Comparison of ENCODE assay signal across 12 cellular contexts in the genomic region with DNA sequence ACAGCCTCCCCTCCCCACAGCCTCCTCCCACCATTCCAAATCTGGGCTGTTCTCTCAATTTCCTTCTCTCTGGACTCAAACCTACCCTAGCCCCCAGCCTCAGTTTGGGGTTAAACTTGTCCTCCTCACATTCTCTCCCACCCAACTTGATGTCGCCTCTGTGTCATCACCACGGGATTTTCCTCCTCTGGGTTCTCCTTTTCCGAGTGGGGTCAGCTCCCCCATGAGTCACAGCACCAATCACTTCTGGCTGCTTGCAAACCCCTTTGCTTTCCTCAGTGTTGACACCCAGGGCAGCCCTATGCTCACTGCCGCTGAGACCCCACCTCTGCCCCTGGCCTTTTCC. TPM values are rescaled to one million over a fixed set of nuclear protein-coding genes. Genes with fewer than 3 reads are reported as not detected.
DNase-seq lines count a peak whose midpoint lies in the region; ATAC-seq lines count a peak whose summit lies in the region.
"Had no signal": no experiment of that assay in that cellular context is flagged by ENCODE, and none has a peak within 500 bp of the region (broad histone marks: within the 10 kb centered on the region; RNA-seq: fewer than 3 reads in every experiment).

No MANE protein-coding gene starts in this region.

- H3K9me3 Mint-ChIP-seq in activated CD4-positive, alpha-beta T cell treated with anti-CD3 and anti-CD28 coated beads for 36 hours (ENCODE audit: low read depth), result no peaks in the 10 kb centered on the region
- peaks cover 4% of the 10 kb centered on the region for H3K9me3 Mint-ChIP-seq in activated T-helper 1 cell treated with anti-CD3 and anti-CD28 coated beads, Interleukin-12 subunit alpha, Interleukin-12 subunit beta, Interleukin-2, Interleukin-4 antibody, amounts not matched to agents 30 ng/mL and 10 ng/mL and 1 ng/mL, durations not matched to agents 14 hours and 24 hours and 36 hours
- H3K9me3 Mint-ChIP-seq in memory B cell, result no peaks in the 10 kb centered on the region

- POLR2A ChIA-PET in activated CD4-positive, alpha-beta T cell treated with anti-CD3 and anti-CD28 coated beads for 36 hours (lab: Charles Lee), result no interaction called here

- peaks cover 33% of the 10 kb centered on the region for H3K4me1 Mint-ChIP-seq in activated CD4-positive, alpha-beta T cell treated with anti-CD3 and anti-CD28 coated beads for 36 hours
- peaks cover 42% of the 10 kb centered on the region for H3K4me1 Mint-ChIP-seq in activated T-helper 1 cell treated with anti-CD3 and anti-CD28 coated beads, Interleukin-12 subunit alpha, Interleukin-12 subunit beta, Interleukin-2, Interleukin-4 antibody, amounts not matched to agents 30 ng/mL and 10 ng/mL and 1 ng/mL, durations not matched to agents 14 hours and 24 hours and 36 hours (ENCODE audit: low read depth)
- H3K4me1 Mint-ChIP-seq in memory B cell, result peaks cover 16% of the 10 kb centered on the region

- intact Hi-C loops in activated CD4-positive, alpha-beta T cell treated with anti-CD3 and anti-CD28 coated beads for 36 hours (cut with DNase I, micrococcal nuclease), result no loop called here
- intact Hi-C loops in activated T-helper 1 cell treated with anti-CD3 and anti-CD28 coated beads, Interleukin-12 subunit alpha, Interleukin-12 subunit beta, Interleukin-2, Interleukin-4 antibody, amounts not matched to agents 30 ng/mL and 10 ng/mL and 1 ng/mL, durations not matched to agents 14 hours and 24 hours and 36 hours (cut with micrococcal nuclease), result no loop called here

- peaks cover 2% of the 10 kb centered on the region for H3K27me3 Mint-ChIP-seq in activated CD4-positive, alpha-beta T cell treated with anti-CD3 and anti-CD28 coated beads for 36 hours
- H3K27me3 Mint-ChIP-seq in activated T-helper 1 cell treated with anti-CD3 and anti-CD28 coated beads, Interleukin-12 subunit alpha, Interleukin-12 subunit beta, Interleukin-2, Interleukin-4 antibody, amounts not matched to agents 30 ng/mL and 10 ng/mL and 1 ng/mL, durations not matched to agents 14 hours and 24 hours and 36 hours (ENCODE audit: insufficient read depth), result peaks cover 27% of the 10 kb centered on the region
- peaks cover 2% of the 10 kb centered on the region for H3K27me3 Mint-ChIP-seq in memory B cell

- no peak overlapping the region for H3K4me3 Mint-ChIP-seq in activated CD4-positive, alpha-beta T cell treated with anti-CD3 and anti-CD28 coated beads for 36 hours
- H3K4me3 Mint-ChIP-seq in activated T-helper 1 cell treated with anti-CD3 and anti-CD28 coated beads, Interleukin-12 subunit alpha, Interleukin-12 subunit beta, Interleukin-2, Interleukin-4 antibody, amounts not matched to agents 30 ng/mL and 10 ng/mL and 1 ng/mL, durations not matched to agents 14 hours and 24 hours and 36 hours, result no peak overlapping the region
- H3K4me3 Mint-ChIP-seq in memory B cell, result peak overlapping the region; percentile 83

- no peaks in the 10 kb centered on the region for H3K36me3 Mint-ChIP-seq in activated CD4-positive, alpha-beta T cell treated with anti-CD3 and anti-CD28 coated beads for 36 hours (ENCODE audit: low read depth)
- H3K36me3 Mint-ChIP-seq in activated T-helper 1 cell treated with anti-CD3 and anti-CD28 coated beads, Interleukin-12 subunit alpha, Interleukin-12 subunit beta, Interleukin-2, Interleukin-4 antibody, amounts not matched to agents 30 ng/mL and 10 ng/mL and 1 ng/mL, durations not matched to agents 14 hours and 24 hours and 36 hours (ENCODE audit: low read depth), result peaks cover 6% of the 10 kb centered on the region
- peaks cover 3% of the 10 kb centered on the region for H3K36me3 Mint-ChIP-seq in memory B cell

- no peak for DNase-seq in activated CD4-positive, alpha-beta T cell treated with anti-CD3 and anti-CD28 coated beads for 36 hours
- no peak for DNase-seq in activated CD4-positive, alpha-beta T cell treated with anti-CD3 and anti-CD28 coated beads, Interleukin-2, amount 50 U/mL, for 4 hours
- DNase-seq in activated T-helper 1 cell treated with anti-CD3 and anti-CD28 coated beads, Interleukin-12 subunit alpha, Interleukin-12 subunit beta, Interleukin-2, Interleukin-4 antibody, amounts not matched to agents 30 ng/mL and 10 ng/mL and 1 ng/mL, durations not matched to agents 14 hours and 24 hours and 36 hours (ENCODE audit: low spot score), result no peak
- DNase-seq in memory B cell (ENCODE audit: low spot score in 2 of 2) (no peak), substantia nigra (lab: John Stamatoyannopoulos, UW) (peak in 4 of 49 donors; percentile 6 to 41 (median 21)), COLO829 (ENCODE audit: low spot score) (no peak), UCSD-AML1 (lab: John Stamatoyannopoulos, UW; ENCODE audit: unreplicated experiment) (no peak), T1000 (lab: John Stamatoyannopoulos, UW) (no peak)
- DNase-seq: foreskin melanocyte, occipital lobe had no signal

- H3K27ac ChIP-seq in substantia nigra (ENCODE audit: low read depth, low read length, poor library complexity, severe bottlenecking), result peak overlapping the region; percentile 63
- H3K27ac ChIP-seq: A549 had no signal

- ATAC-seq in activated CD4-positive, alpha-beta T cell treated with anti-CD3 and anti-CD28 coated beads for 36 hours, result no peak
- no peak for ATAC-seq in memory B cell (ENCODE audit: low read depth)

- CTCF ChIA-PET in activated CD4-positive, alpha-beta T cell treated with anti-CD3 and anti-CD28 coated beads for 36 hours (lab: Charles Lee), result interaction anchor here (1.6 to 1.7 kb wide), 2 partner anchors 18 to 82 kb away, joined by 5 to 8 read pairs; no protein-coding TSS in a partner anchor

- peak overlapping the region; percentile 81 for H3K27ac Mint-ChIP-seq in activated CD4-positive, alpha-beta T cell treated with anti-CD3 and anti-CD28 coated beads for 36 hours
- peak overlapping the region; percentile 68 for H3K27ac Mint-ChIP-seq in activated T-helper 1 cell treated with anti-CD3 and anti-CD28 coated beads, Interleukin-12 subunit alpha, Interleukin-12 subunit beta, Interleukin-2, Interleukin-4 antibody, amounts not matched to agents 30 ng/mL and 10 ng/mL and 1 ng/mL, durations not matched to agents 14 hours and 24 hours and 36 hours
- H3K27ac Mint-ChIP-seq in memory B cell, result peak overlapping the region; percentile 93

RNA-seq across cellular contexts. Expression of gene CCRL2, which starts 0.6 kb away (rescaled TPM):
- 1 to 10 TPM; 1.0 to 1.3 TPM for total RNA-seq in activated CD4-positive, alpha-beta T cell treated with anti-CD3 and anti-CD28 coated beads for 36 hours
- total RNA-seq in activated T-helper 1 cell treated with anti-CD3 and anti-CD28 coated beads, Interleukin-12 subunit alpha, Interleukin-12 subunit beta, Interleukin-2, Interleukin-4 antibody, amounts not matched to agents 30 ng/mL and 10 ng/mL and 1 ng/mL, durations not matched to agents 14 hours and 24 hours and 36 hours, result 2.2 and 3.9 TPM in 2 replicates

RNA-seq across cellular contexts. Expression of gene CCR5, which starts 35.7 kb away (rescaled TPM):
- under 1 TPM; 0.14 to 0.25 TPM for total RNA-seq in activated CD4-positive, alpha-beta T cell treated with anti-CD3 and anti-CD28 coated beads for 36 hours
- 5.8 TPM in 2 replicates for total RNA-seq in activated T-helper 1 cell treated with anti-CD3 and anti-CD28 coated beads, Interleukin-12 subunit alpha, Interleukin-12 subunit beta, Interleukin-2, Interleukin-4 antibody, amounts not matched to agents 30 ng/mL and 10 ng/mL and 1 ng/mL, durations not matched to agents 14 hours and 24 hours and 36 hours

RNA-seq across cellular contexts. Expression of gene CCR2, which starts 52.5 kb away (rescaled TPM):
- under 1 TPM in 1 of 2 experiments, not detected in 1; 0.09 TPM for total RNA-seq in activated CD4-positive, alpha-beta T cell treated with anti-CD3 and anti-CD28 coated beads for 36 hours
- total RNA-seq in activated T-helper 1 cell treated with anti-CD3 and anti-CD28 coated beads, Interleukin-12 subunit alpha, Interleukin-12 subunit beta, Interleukin-2, Interleukin-4 antibody, amounts not matched to agents 30 ng/mL and 10 ng/mL and 1 ng/mL, durations not matched to agents 14 hours and 24 hours and 36 hours, result 20.6 and 21.0 TPM in 2 replicates

RNA-seq across cellular contexts. Expression of gene LTF, which starts 58.3 kb away (rescaled TPM):
- not detected for total RNA-seq in activated CD4-positive, alpha-beta T cell treated with anti-CD3 and anti-CD28 coated beads for 36 hours
- not detected in 2 replicates for total RNA-seq in activated T-helper 1 cell treated with anti-CD3 and anti-CD28 coated beads, Interleukin-12 subunit alpha, Interleukin-12 subunit beta, Interleukin-2, Interleukin-4 antibody, amounts not matched to agents 30 ng/mL and 10 ng/mL and 1 ng/mL, durations not matched to agents 14 hours and 24 hours and 36 hours
- total RNA-seq: T-helper 2 cell treated with Interferon-gamma antibody and Interleukin-4, amounts not matched to agents 100 ng/mL and 5 ng/mL, for 36 hours had no signal
